ENCODE assay signal across 8 cellular contexts in genomic region chr1:156214024-156214748, GRCh38. TPM values are rescaled to one million over a fixed set of nuclear protein-coding genes. Genes with fewer than 3 reads are reported as not detected.
DNase-seq lines count a peak whose midpoint lies in the region; ATAC-seq, FAIRE-seq and TF ChIP-seq lines count a peak whose summit lies in the region.

No MANE protein-coding gene starts in this region.

- peaks cover 51% of the 10 kb centered on the region for H3K4me1 Mint-ChIP-seq in activated CD4-positive, alpha-beta T cell treated with anti-CD3 and anti-CD28 coated beads, Interleukin-2, amount 10 ng/mL, durations not matched to agents 7 days and 5 days
- H3K4me1 Mint-ChIP-seq in T-helper 2 cell treated with Interferon-gamma antibody and Interleukin-4, amounts not matched to agents 5 μg/mL and 100 μg/mL, for 36 hours (ENCODE audit: low read depth): peaks cover 38% of the 10 kb centered on the region

- H3K4me3 ChIP-seq in fibroblast of pulmonary artery (replicated peaks; ENCODE audit: low read depth, low read length): peak overlapping the region; percentile 77
- peak overlapping the region in 1 of 2 donors; percentile 71 for H3K4me3 ChIP-seq in small intestine (ENCODE audit: low read depth in 1 of 2, low read length in 2 of 2)

- no peak for ATAC-seq in GM21515 (IDR thresholded peaks at IDR 0.05; ENCODE audit: unreplicated experiment)

- no peaks in the 10 kb centered on the region for H3K9me3 ChIP-seq in small intestine (ENCODE audit: control insufficient read depth, low read depth)

- H3K27ac Mint-ChIP-seq in activated CD4-positive, alpha-beta T cell treated with anti-CD3 and anti-CD28 coated beads, Interleukin-2, amount 10 ng/mL, durations not matched to agents 7 days and 5 days: peak overlapping the region; percentile 87
- H3K27ac Mint-ChIP-seq in T-helper 2 cell treated with Interferon-gamma antibody and Interleukin-4, amounts not matched to agents 5 μg/mL and 100 μg/mL, for 36 hours: peak overlapping the region; percentile 93

- CTCF ChIA-PET in activated CD4-positive, alpha-beta T cell treated with anti-CD3 and anti-CD28 coated beads, Interleukin-2, amount 10 ng/mL, durations not matched to agents 7 days and 5 days (lab: Charles Lee): interaction anchor here (0.6 to 6.9 kb wide), 6 partner anchors 12 to 69 kb away, joined by 4 to 30 read pairs (median 5); no protein-coding TSS in a partner anchor

- TF ChIP-seq POLR2A in GM12892 (IDR thresholded peaks at IDR 0.05; ENCODE audit: low read depth, low read length): no peak

- peak overlapping the region; percentile 90 for H3K4me3 Mint-ChIP-seq in activated CD4-positive, alpha-beta T cell treated with anti-CD3 and anti-CD28 coated beads, Interleukin-2, amount 10 ng/mL, durations not matched to agents 7 days and 5 days
- peak overlapping the region; percentile 97 for H3K4me3 Mint-ChIP-seq in T-helper 2 cell treated with Interferon-gamma antibody and Interleukin-4, amounts not matched to agents 5 μg/mL and 100 μg/mL, for 36 hours

- H3K36me3 ChIP-seq in small intestine (ENCODE audit: control insufficient read depth in 2 of 2, insufficient read depth in 2 of 2, low read length in 2 of 2): peaks cover 5 to 8% of the 10 kb centered on the region in 2 donors

- H3K36me3 Mint-ChIP-seq in activated CD4-positive, alpha-beta T cell treated with anti-CD3 and anti-CD28 coated beads, Interleukin-2, amount 10 ng/mL, durations not matched to agents 7 days and 5 days (ENCODE audit: low read depth): peaks cover 57% of the 10 kb centered on the region
- peaks cover 48% of the 10 kb centered on the region for H3K36me3 Mint-ChIP-seq in T-helper 2 cell treated with Interferon-gamma antibody and Interleukin-4, amounts not matched to agents 5 μg/mL and 100 μg/mL, for 36 hours (ENCODE audit: low read depth)

- H3K4me1 ChIP-seq in small intestine (ENCODE audit: control insufficient read depth in 2 of 2, insufficient read depth in 1 of 2, low read depth in 1 of 2, low read length in 1 of 2): peaks cover 0 to 6% of the 10 kb centered on the region in 2 donors

- H3K27ac ChIP-seq in small intestine (ENCODE audit: low read depth in 1 of 2, low read length in 1 of 2): no peak overlapping the region

- DNase-seq in activated CD4-positive, alpha-beta T cell treated with anti-CD3 and anti-CD28 coated beads, Interleukin-2, amount 10 ng/mL, durations not matched to agents 7 days and 5 days: no peak
- DNase-seq in activated CD4-positive, alpha-beta T cell treated with anti-CD3 and anti-CD28 coated beads for 1 hour: no peak
- DNase-seq in T-helper 2 cell treated with Interferon-gamma antibody and Interleukin-4, amounts not matched to agents 5 μg/mL and 100 μg/mL, for 36 hours (ENCODE audit: low spot score): no peak
- DNase-seq in fibroblast of pulmonary artery (ENCODE audit: low read depth) (peak; percentile 53), small intestine (peak; percentile 19), AG08395 (ENCODE audit: low spot score) (no peak), GM12892 (ENCODE audit: insufficient read length) (no peak)

- no peaks in the 10 kb centered on the region for H3K27me3 Mint-ChIP-seq in activated CD4-positive, alpha-beta T cell treated with anti-CD3 and anti-CD28 coated beads, Interleukin-2, amount 10 ng/mL, durations not matched to agents 7 days and 5 days
- H3K27me3 Mint-ChIP-seq in T-helper 2 cell treated with Interferon-gamma antibody and Interleukin-4, amounts not matched to agents 5 μg/mL and 100 μg/mL, for 36 hours (ENCODE audit: low read depth): no peaks in the 10 kb centered on the region

- POLR2A ChIA-PET in activated CD4-positive, alpha-beta T cell treated with anti-CD3 and anti-CD28 coated beads, Interleukin-2, amount 10 ng/mL, durations not matched to agents 7 days and 5 days (lab: Charles Lee): no interaction called here

- TF ChIP-seq CTCF in fibroblast of pulmonary artery (IDR thresholded peaks at IDR 0.05; ENCODE audit: low read length, missing control alignments): no peak

- FAIRE-seq in small intestine (lab: Jason Lieb, UNC) (no peak), GM12892 (lab: Jason Lieb, UNC) (no peak)

- H3K27me3 ChIP-seq in small intestine (ENCODE audit: control insufficient read depth in 2 of 2, insufficient read depth in 2 of 2, low read length in 2 of 2): no peaks in the 10 kb centered on the region

- no peaks in the 10 kb centered on the region for H3K9me3 Mint-ChIP-seq in activated CD4-positive, alpha-beta T cell treated with anti-CD3 and anti-CD28 coated beads, Interleukin-2, amount 10 ng/mL, durations not matched to agents 7 days and 5 days
- H3K9me3 Mint-ChIP-seq in T-helper 2 cell treated with Interferon-gamma antibody and Interleukin-4, amounts not matched to agents 5 μg/mL and 100 μg/mL, for 36 hours: no peaks in the 10 kb centered on the region

- 61 to 77% (median 64%) methylated on average over 16 of the region's 16 CpGs for WGBS in small intestine, 3 donors

RNA-seq across cellular contexts. Expression of gene PMF1, which starts 1.4 kb away (rescaled TPM):
- 10 to 100 TPM; 72.8 to 73.4 TPM for total RNA-seq in activated CD4-positive, alpha-beta T cell treated with anti-CD3 and anti-CD28 coated beads, Interleukin-2, amount 10 ng/mL, durations not matched to agents 7 days and 5 days
- polyA plus RNA-seq in small intestine: 10 to 100 TPM; 53.5 to 65.9 (median 60.0) TPM
- polyA plus RNA-seq in GM12892 (2012; ENCODE audit: missing spikeins): 45.2 TPM

RNA-seq across cellular contexts. Expression of gene SLC25A44, which starts 20.3 kb away (rescaled TPM):
- 10 to 100 TPM; 27.5 to 28.0 TPM for total RNA-seq in activated CD4-positive, alpha-beta T cell treated with anti-CD3 and anti-CD28 coated beads, Interleukin-2, amount 10 ng/mL, durations not matched to agents 7 days and 5 days
- polyA plus RNA-seq in small intestine: 10 to 100 TPM; 13.4 to 18.6 (median 15.9) TPM
- polyA plus RNA-seq in GM12892 (2012; ENCODE audit: missing spikeins): 13.9 TPM

RNA-seq across cellular contexts. Expression of gene BGLAP, which starts 27.8 kb away (rescaled TPM):
- 1 to 10 TPM; 1.3 to 3.0 TPM for total RNA-seq in activated CD4-positive, alpha-beta T cell treated with anti-CD3 and anti-CD28 coated beads, Interleukin-2, amount 10 ng/mL, durations not matched to agents 7 days and 5 days
- under 1 TPM in 1 of 3 donors, not detected in 2; 0.48 TPM for polyA plus RNA-seq in small intestine
- not detected for polyA plus RNA-seq in GM12892 (2012; ENCODE audit: missing spikeins)

RNA-seq across cellular contexts. Expression of gene PAQR6, which starts 33.7 kb away (rescaled TPM):
- total RNA-seq in activated CD4-positive, alpha-beta T cell treated with anti-CD3 and anti-CD28 coated beads, Interleukin-2, amount 10 ng/mL, durations not matched to agents 7 days and 5 days: 1 to 10 TPM; 6.2 to 7.3 TPM
- polyA plus RNA-seq in small intestine: 1 to 10 TPM; 3.0 to 8.7 (median 4.6) TPM
- 3.9 TPM for polyA plus RNA-seq in GM12892 (2012; ENCODE audit: missing spikeins)

Comparison
In these comparisons a context has a peak if more than half of its experiments do, and no peak if none do; other contexts are left out.
1. DNase-seq: peak in fibroblast of pulmonary artery (single experiment) and small intestine (single experiment); none in activated CD4-positive, alpha-beta T cell treated with anti-CD3 and anti-CD28 coated beads, Interleukin-2, amount 10 ng/mL, durations not matched to agents 7 days and 5 days (single experiment), activated CD4-positive, alpha-beta T cell treated with anti-CD3 and anti-CD28 coated beads for 1 hour (single experiment), T-helper 2 cell treated with Interferon-gamma antibody and Interleukin-4, amounts not matched to agents 5 μg/mL and 100 μg/mL, for 36 hours (single experiment), AG08395 (single experiment) and GM12892 (single experiment).